Comparison of ENCODE assay signal across 26 cellular contexts in genomic region chr6:41214559-41215238, GRCh38. TPM values are rescaled to one million over a fixed set of nuclear protein-coding genes. Genes with fewer than 3 reads are reported as not detected.
DNase-seq lines count a peak whose midpoint lies in the region; ATAC-seq, FAIRE-seq and TF ChIP-seq lines count a peak whose summit lies in the region.
"Had no signal": no experiment of that assay in that cellular context is flagged by ENCODE, and none has a peak within 500 bp of the region (broad histone marks: within the 10 kb centered on the region; RNA-seq: fewer than 3 reads in every experiment).

No MANE protein-coding gene starts in this region.

- H3K36me3 ChIP-seq in HCT116 (ENCODE audit: control insufficient read depth in 1 of 2, insufficient read depth in 2 of 2, low read length in 2 of 2) (no peaks in the 10 kb centered on the region), HepG2 (replicated peaks in 1 of 2; ENCODE audit: control insufficient read depth in 1 of 2, insufficient read depth in 2 of 2, low read length in 2 of 2) (no peaks in the 10 kb centered on the region)

- WGBS in HepG2 (ENCODE audit: low lambda C conversion rate) = 13% methylated on average over 9 of the region's 9 CpGs

- peaks cover 18% of the 10 kb centered on the region for H3K9me3 Mint-ChIP-seq in Calu3 (ENCODE audit: low read depth, unreplicated experiment)
- peaks cover 8% of the 10 kb centered on the region for H3K9me3 Mint-ChIP-seq in activated T-cell treated with anti-CD3 and anti-CD28 coated beads, Interleukin-2, amount 50 U/mL, for 4 hours

- ATAC-seq in HCT116 (no peak), HepG2 (peak; percentile 59), HG03342 (IDR thresholded peaks at IDR 0.05; ENCODE audit: unreplicated experiment) (no peak)
- ATAC-seq in activated T-cell treated with anti-CD3 and anti-CD28 coated beads, Interleukin-2, amount 50 U/mL, for 4 hours = no peak
- ATAC-seq: A549 had no signal

- no peaks in the 10 kb centered on the region for H3K27me3 ChIP-seq in HCT116 (ENCODE audit: insufficient read depth, low read length)
- peaks cover 0 to 4% of the 10 kb centered on the region in 2 experiments; a peak in 1 of 5 replicates for H3K27me3 ChIP-seq in HepG2 (ENCODE audit: control insufficient read depth in 1 of 2, insufficient read depth in 2 of 2, low read length in 2 of 2)

- no peak for FAIRE-seq in HepG2 (lab: Jason Lieb, UNC)
- FAIRE-seq: A549, GM12891 had no signal

- TF ChIP-seq CTCF in Calu3 (IDR thresholded peaks at IDR 0.05; ENCODE audit: unreplicated experiment) (no peak), HCT116 (IDR thresholded peaks at IDR 0.05 in 2 of 3, conservative IDR thresholded peaks at IDR 0.05 in 1 of 3; ENCODE audit: borderline replicate concordance in 1 of 3, insufficient read depth in 1 of 3, low read depth in 2 of 3, low read length in 2 of 3) (no peak), HepG2 (CRISPR knock-in tag; IDR thresholded peaks at IDR 0.05) (no peak)

- no peak for TF ChIP-seq POLR2A in HCT116 (IDR thresholded peaks at IDR 0.05; ENCODE audit: borderline replicate concordance, extremely low read depth, insufficient read depth, insufficient read length)
- TF ChIP-seq POLR2A in HepG2 (IDR thresholded peaks at IDR 0.05; ENCODE audit: insufficient read depth in 1 of 2, low read depth in 2 of 2, low read length in 2 of 2) = no peak

- no peak overlapping the region for H3K4me3 Mint-ChIP-seq in Calu3 (ENCODE audit: low read depth, unreplicated experiment)
- no peak overlapping the region for H3K4me3 Mint-ChIP-seq in activated T-cell treated with anti-CD3 and anti-CD28 coated beads, Interleukin-2, amount 50 U/mL, for 4 hours
- H3K4me3 Mint-ChIP-seq: B cell, CD14-positive monocyte had no signal

- in situ Hi-C loops in HepG2 (cut with HindIII; ENCODE audit: extremely low pct_ligation_motif_present, low pct_unique_long_range_greater_than_20kb) = no loop called here

- CTCF ChIA-PET in Calu3 (lab: Charles Lee) = no interaction called here
- CTCF ChIA-PET in HCT116 (lab: Charles Lee) = no interaction called here
- CTCF ChIA-PET in HepG2 (lab: Yijun Ruan, JAX; ENCODE audit: low intra/inter-chr PET ratio, low total read pairs) = no interaction called here

- H3K4me2 ChIP-seq in HCT116 (ENCODE audit: low read length) (no peak overlapping the region), HepG2 (ENCODE audit: low read depth, low read length) (no peak overlapping the region)
- H3K4me2 ChIP-seq: A549, SK-N-SH had no signal

- POLR2A ChIA-PET in HCT116 (lab: Charles Lee) = no interaction called here
- POLR2A ChIA-PET in HepG2 (lab: Yijun Ruan, JAX) = no interaction called here

- H3K9me3 ChIP-seq in HCT116 (ENCODE audit: control insufficient read depth in 1 of 2, insufficient read depth in 1 of 2, low read depth in 1 of 2, low read length in 2 of 2) (peaks cover 6 to 7% of the 10 kb centered on the region in 2 experiments; a peak in 2 of 4 replicates), HepG2 (ENCODE audit: low read length) (no peaks in the 10 kb centered on the region)
- H3K9me3 ChIP-seq: A549 had no signal

- peak overlapping the region; percentile 79 for H3K27ac Mint-ChIP-seq in Calu3 (ENCODE audit: unreplicated experiment)
- H3K27ac Mint-ChIP-seq: B cell had no signal

- H3K36me3 Mint-ChIP-seq in Calu3 (ENCODE audit: insufficient read depth, unreplicated experiment) = no peaks in the 10 kb centered on the region
- H3K36me3 Mint-ChIP-seq in activated T-cell treated with anti-CD3 and anti-CD28 coated beads, Interleukin-2, amount 50 U/mL, for 4 hours (ENCODE audit: insufficient read depth) = peaks cover 3% of the 10 kb centered on the region

- H3K4me3 ChIP-seq in HCT116 (replicated peaks in 1 of 2; ENCODE audit: low read depth in 1 of 2, low read length in 2 of 2) (no peak overlapping the region), HepG2 (replicated peaks in 1 of 3; ENCODE audit: insufficient read depth in 1 of 3, low read depth in 2 of 3, low read length in 3 of 3) (no peak overlapping the region)
- H3K4me3 ChIP-seq: A549 had no signal

- H3K27ac ChIP-seq in HCT116 (ENCODE audit: low read depth, low read length) = no peak overlapping the region
- H3K27ac ChIP-seq in HepG2 (ENCODE audit: extremely low read length, insufficient read depth, low read length) = no peak overlapping the region
- H3K27ac ChIP-seq: A549, HL-60, RWPE1 had no signal

- no peak overlapping the region for H3K9ac ChIP-seq in HCT116 (ENCODE audit: low read length)
- no peak overlapping the region for H3K9ac ChIP-seq in HepG2 (ENCODE audit: insufficient read depth, low read depth, low read length)
- H3K9ac ChIP-seq: SK-N-SH had no signal

- H4K20me1 ChIP-seq in HCT116 (ENCODE audit: insufficient read depth) = no peaks in the 10 kb centered on the region
- H4K20me1 ChIP-seq in HepG2 (ENCODE audit: insufficient read depth, low read length) = no peaks in the 10 kb centered on the region

- H2AFZ ChIP-seq in HCT116 (ENCODE audit: low read depth, low read length, poor library complexity, severe bottlenecking) (no peak overlapping the region), HepG2 (ENCODE audit: low read length) (no peak overlapping the region)

- H3K9me2 ChIP-seq in HCT116 (ENCODE audit: insufficient read depth) = no peaks in the 10 kb centered on the region
- H3K9me2 ChIP-seq: SK-N-SH had no signal

- H3K4me1 Mint-ChIP-seq in Calu3 (ENCODE audit: low read depth, unreplicated experiment) = peaks cover 11% of the 10 kb centered on the region
- peaks cover 10% of the 10 kb centered on the region for H3K4me1 Mint-ChIP-seq in activated T-cell treated with anti-CD3 and anti-CD28 coated beads, Interleukin-2, amount 50 U/mL, for 4 hours (ENCODE audit: low read depth)

- TF ChIP-seq EP300 in HepG2 (IDR thresholded peaks at IDR 0.05; ENCODE audit: low read depth in 2 of 2, low read length in 2 of 2) (no peak; a peak in 1 of 4 replicates), HepG2 (CRISPR knock-in tag; IDR thresholded peaks at IDR 0.05; ENCODE audit: borderline replicate concordance) (no peak)

- no peaks in the 10 kb centered on the region for H3K79me2 ChIP-seq in HCT116 (ENCODE audit: insufficient read depth, low read length)
- H3K79me2 ChIP-seq in HepG2 (ENCODE audit: insufficient read depth, low read length) = no peaks in the 10 kb centered on the region

- RAD21 ChIA-PET in HCT116 (lab: Charles Lee; ENCODE audit: low non-redundant PET in 1 of 2, low total read pairs in 2 of 2, uncharacterized antibody in 2 of 2, unreplicated experiment in 2 of 2) = no interaction called here

- no peaks in the 10 kb centered on the region for H3K4me1 ChIP-seq in HCT116 (ENCODE audit: control insufficient read depth in 1 of 2, insufficient read depth in 2 of 2, low read length in 2 of 2)
- H3K4me1 ChIP-seq in HepG2 (ENCODE audit: insufficient read depth, low read length) = no peaks in the 10 kb centered on the region
- H3K4me1 ChIP-seq: A549 had no signal

- DNase-seq in Calu3 (no peak), HCT116 (ENCODE audit: low read depth, low spot score) (no peak), ecto neural progenitor cell (ENCODE audit: low spot score) (peak; percentile 38), HepG2 (ENCODE audit: low spot score) (peak; percentile 25), H4 (ENCODE audit: low spot score) (no peak)
- no peak for DNase-seq in activated CD4-positive, CD25-positive, alpha-beta regulatory T cell (lab: John Stamatoyannopoulos, UW)
- DNase-seq in activated T-cell treated with anti-CD3 and anti-CD28 coated beads, Interleukin-2, amount 50 U/mL, for 4 hours = no peak
- DNase-seq: DND-41; H7; KG1; NCI-H1105 treated with DMSO at 0.1 percent for 48 hours; NCI-H2029 treated with DMSO at 0.1 percent for 48 hours; NCI-H226; NCI-H510A treated with DMSO at 0.1 percent for 48 hours; NCI-H774; NK-92 treated with Interleukin-12 subunit alpha and Interleukin-12 subunit beta, amount 100 ng/mL, for 24 hours; SIG-M5; SK-N-SH had no signal

- intact Hi-C loops in Calu3 (cut with micrococcal nuclease; ENCODE audit: unreplicated experiment) (no loop called here), HCT116 (cut with micrococcal nuclease) (no loop called here), HepG2 (cut with micrococcal nuclease; ENCODE audit: unreplicated experiment) (no loop called here)

- TF ChIP-seq RAD21 in HCT116 (IDR thresholded peaks at IDR 0.05; ENCODE audit: low read depth) (no peak), HepG2 (CRISPR knock-in tag; IDR thresholded peaks at IDR 0.05) (no peak)

- no peaks in the 10 kb centered on the region for H3K27me3 Mint-ChIP-seq in Calu3 (ENCODE audit: unreplicated experiment)
- H3K27me3 Mint-ChIP-seq in activated T-cell treated with anti-CD3 and anti-CD28 coated beads, Interleukin-2, amount 50 U/mL, for 4 hours (ENCODE audit: low read depth) = peaks cover 5% of the 10 kb centered on the region
- H3K27me3 Mint-ChIP-seq: B cell had no signal

- BruUV-seq in Calu3 (replicated peaks; lab: Mats Ljungman, UMichigan) = no TSS peak
- BruUV-seq in HCT116 (replicated peaks; lab: Mats Ljungman, UMichigan) = no TSS peak
- BruUV-seq in HepG2 (replicated peaks; lab: Mats Ljungman, UMichigan) = no TSS peak

RNA-seq across cellular contexts. Expression of gene TREML4, which starts 13.4 kb away (rescaled TPM):
- total RNA-seq in Calu3 (2022) (not detected in 2 replicates), HCT116 (2021; ENCODE audit: unreplicated experiment) (not detected), HepG2 (2016; rRNA removed; fragmentation: Illumina TruSeq; extraction: Trizol) (not detected in 2 replicates)
- polyA plus RNA-seq in HCT116 (2012) = not detected in 2 replicates
- not detected in 2 replicates for total RNA-seq in HepG2 (2016; cell fraction: cytosol; rRNA removed; fragmentation: Illumina TruSeq; extraction: Trizol; ENCODE audit: low read depth)
- not detected in 2 replicates for total RNA-seq in HepG2 (2016; cell fraction: insoluble cytoplasmic fraction; rRNA removed; fragmentation: Illumina TruSeq; extraction: Trizol)
- total RNA-seq in HepG2 (2016; cell fraction: membrane; rRNA removed; fragmentation: Illumina TruSeq; extraction: Trizol) = not detected in 2 replicates
- not detected in 2 replicates for total RNA-seq in HepG2 (2016; cell fraction: nucleus; rRNA removed; fragmentation: Illumina TruSeq; extraction: Trizol)
- not detected in 2 replicates for polyA plus RNA-seq in HepG2 (2011; rRNA removed)
- polyA plus RNA-seq in HepG2 (2011; cell fraction: cytosol; rRNA removed) = not detected in 2 replicates
- not detected in 2 replicates for polyA plus RNA-seq in HepG2 (2011; cell fraction: nucleus; rRNA removed)
- not detected in 2 replicates for polyA plus RNA-seq in HepG2 (2012)
- polyA plus RNA-seq in HepG2 (2016; cell fraction: cytosol; fragmentation: Illumina TruSeq; extraction: Trizol; ENCODE audit: low read depth) = not detected in 2 replicates
- polyA plus RNA-seq in HepG2 (2016; cell fraction: insoluble cytoplasmic fraction; fragmentation: Illumina TruSeq; extraction: Trizol; ENCODE audit: low read depth) = not detected in 2 replicates
- polyA plus RNA-seq in HepG2 (2016; cell fraction: membrane; fragmentation: Illumina TruSeq; extraction: Trizol; ENCODE audit: low read depth) = not detected in 2 replicates
- not detected in 2 replicates for polyA plus RNA-seq in HepG2 (2016; cell fraction: nucleus; fragmentation: Illumina TruSeq; extraction: Trizol; ENCODE audit: insufficient read depth, low read depth)
- polyA minus RNA-seq in HepG2 (2011; rRNA and poly(A)+ RNA removed; ENCODE audit: low replicate concordance) = not detected in 2 replicates
- not detected in 2 replicates for polyA minus RNA-seq in HepG2 (2011; cell fraction: cytosol; rRNA and poly(A)+ RNA removed)
- polyA minus RNA-seq in HepG2 (2011; cell fraction: nucleus; rRNA and poly(A)+ RNA removed) = not detected in 2 replicates
- total RNA-seq in H4 (2014; rRNA removed; shearing (Covaris generic)) = 0.46 and 0.58 TPM in 2 replicates
- total RNA-seq in activated T-cell treated with anti-CD3 and anti-CD28 coated beads, Interleukin-2, amount 50 U/mL, for 4 hours = not detected
- total RNA-seq: B cell, H7, HT-29 had no signal
- polyA plus RNA-seq: A549, CD14-positive monocyte, SK-N-SH had no signal

RNA-seq across cellular contexts. Expression of gene TREML2, which starts 13.8 kb away (rescaled TPM):
- total RNA-seq in Calu3 (2022) (not detected in 2 replicates), HCT116 (2021; ENCODE audit: unreplicated experiment) (not detected), HepG2 (2016; rRNA removed; fragmentation: Illumina TruSeq; extraction: Trizol) (not detected in 2 replicates)
- polyA plus RNA-seq in HCT116 (2012) = 0.05 and 0.07 TPM in 2 replicates
- not detected in 2 replicates for total RNA-seq in HepG2 (2016; cell fraction: cytosol; rRNA removed; fragmentation: Illumina TruSeq; extraction: Trizol; ENCODE audit: low read depth)
- total RNA-seq in HepG2 (2016; cell fraction: insoluble cytoplasmic fraction; rRNA removed; fragmentation: Illumina TruSeq; extraction: Trizol) = not detected in 2 replicates
- total RNA-seq in HepG2 (2016; cell fraction: membrane; rRNA removed; fragmentation: Illumina TruSeq; extraction: Trizol) = not detected in 2 replicates
- total RNA-seq in HepG2 (2016; cell fraction: nucleus; rRNA removed; fragmentation: Illumina TruSeq; extraction: Trizol) = not detected in 2 replicates
- not detected in 2 replicates for polyA plus RNA-seq in HepG2 (2011; rRNA removed)
- polyA plus RNA-seq in HepG2 (2011; cell fraction: cytosol; rRNA removed) = not detected in 2 replicates
- not detected in 2 replicates for polyA plus RNA-seq in HepG2 (2011; cell fraction: nucleus; rRNA removed)
- polyA plus RNA-seq in HepG2 (2012) = not detected in 2 replicates
- polyA plus RNA-seq in HepG2 (2016; cell fraction: cytosol; fragmentation: Illumina TruSeq; extraction: Trizol; ENCODE audit: low read depth) = not detected in 2 replicates
- not detected in 2 replicates for polyA plus RNA-seq in HepG2 (2016; cell fraction: insoluble cytoplasmic fraction; fragmentation: Illumina TruSeq; extraction: Trizol; ENCODE audit: low read depth)
- polyA plus RNA-seq in HepG2 (2016; cell fraction: membrane; fragmentation: Illumina TruSeq; extraction: Trizol; ENCODE audit: low read depth) = not detected in 2 replicates
- not detected in 2 replicates for polyA plus RNA-seq in HepG2 (2016; cell fraction: nucleus; fragmentation: Illumina TruSeq; extraction: Trizol; ENCODE audit: insufficient read depth, low read depth)
- not detected in 2 replicates for polyA minus RNA-seq in HepG2 (2011; rRNA and poly(A)+ RNA removed; ENCODE audit: low replicate concordance)
- polyA minus RNA-seq in HepG2 (2011; cell fraction: cytosol; rRNA and poly(A)+ RNA removed) = not detected in 2 replicates
- not detected in 2 replicates for polyA minus RNA-seq in HepG2 (2011; cell fraction: nucleus; rRNA and poly(A)+ RNA removed)
- total RNA-seq in H4 (2014; rRNA removed; shearing (Covaris generic)) = 0.10 TPM in 1 of 2 replicates, not detected in the other
- total RNA-seq in activated T-cell treated with anti-CD3 and anti-CD28 coated beads, Interleukin-2, amount 50 U/mL, for 4 hours = 1 to 10 TPM in 1 of 3 donors, under 1 TPM in 2; 0.82 to 1.9 (median 0.91) TPM
- total RNA-seq: H7 had no signal
- polyA plus RNA-seq: A549, SK-N-SH had no signal

RNA-seq across cellular contexts. Expression of gene TREM2, which starts 51.8 kb away (rescaled TPM):
- total RNA-seq in Calu3 (2022) (not detected in 2 replicates), HCT116 (2021; ENCODE audit: unreplicated experiment) (not detected), HepG2 (2016; rRNA removed; fragmentation: Illumina TruSeq; extraction: Trizol) (0.11 TPM in 1 of 2 replicates, not detected in the other)
- polyA plus RNA-seq in HCT116 (2012) = 0.05 TPM in 1 of 2 replicates, not detected in the other
- total RNA-seq in HepG2 (2016; cell fraction: cytosol; rRNA removed; fragmentation: Illumina TruSeq; extraction: Trizol; ENCODE audit: low read depth) = not detected in 2 replicates
- total RNA-seq in HepG2 (2016; cell fraction: insoluble cytoplasmic fraction; rRNA removed; fragmentation: Illumina TruSeq; extraction: Trizol) = not detected in 2 replicates
- total RNA-seq in HepG2 (2016; cell fraction: membrane; rRNA removed; fragmentation: Illumina TruSeq; extraction: Trizol) = not detected in 2 replicates
- total RNA-seq in HepG2 (2016; cell fraction: nucleus; rRNA removed; fragmentation: Illumina TruSeq; extraction: Trizol) = not detected in 2 replicates
- polyA plus RNA-seq in HepG2 (2011; rRNA removed) = not detected in 2 replicates
- 0.05 TPM in 1 of 2 replicates, not detected in the other for polyA plus RNA-seq in HepG2 (2011; cell fraction: cytosol; rRNA removed)
- not detected in 2 replicates for polyA plus RNA-seq in HepG2 (2011; cell fraction: nucleus; rRNA removed)
- polyA plus RNA-seq in HepG2 (2012) = not detected in 2 replicates
- polyA plus RNA-seq in HepG2 (2016; cell fraction: cytosol; fragmentation: Illumina TruSeq; extraction: Trizol; ENCODE audit: low read depth) = not detected in 2 replicates
- polyA plus RNA-seq in HepG2 (2016; cell fraction: insoluble cytoplasmic fraction; fragmentation: Illumina TruSeq; extraction: Trizol; ENCODE audit: low read depth) = not detected in 2 replicates
- polyA plus RNA-seq in HepG2 (2016; cell fraction: membrane; fragmentation: Illumina TruSeq; extraction: Trizol; ENCODE audit: low read depth) = not detected in 2 replicates
- not detected in 2 replicates for polyA plus RNA-seq in HepG2 (2016; cell fraction: nucleus; fragmentation: Illumina TruSeq; extraction: Trizol; ENCODE audit: insufficient read depth, low read depth)
- polyA minus RNA-seq in HepG2 (2011; rRNA and poly(A)+ RNA removed; ENCODE audit: low replicate concordance) = not detected in 2 replicates
- not detected in 2 replicates for polyA minus RNA-seq in HepG2 (2011; cell fraction: cytosol; rRNA and poly(A)+ RNA removed)
- not detected in 2 replicates for polyA minus RNA-seq in HepG2 (2011; cell fraction: nucleus; rRNA and poly(A)+ RNA removed)
- 0.27 TPM in 1 of 2 replicates, not detected in the other for total RNA-seq in H4 (2014; rRNA removed; shearing (Covaris generic))
- not detected for total RNA-seq in activated T-cell treated with anti-CD3 and anti-CD28 coated beads, Interleukin-2, amount 50 U/mL, for 4 hours
- total RNA-seq: B cell, H7, HT-29 had no signal
- polyA plus RNA-seq: A549, SK-N-SH had no signal

Comparison
In these comparisons a context has a peak if more than half of its experiments do, and no peak if none do; other contexts are left out.
1. DNase-seq: peak in ecto neural progenitor cell (single experiment) and HepG2 (single experiment); none in Calu3 (single experiment), HCT116 (single experiment), activated CD4-positive, CD25-positive, alpha-beta regulatory T cell (0 of 4), H4 (single experiment) and activated T-cell treated with anti-CD3 and anti-CD28 coated beads, Interleukin-2, amount 50 U/mL, for 4 hours (single experiment).